1 cellular context compared by ENCODE assay signal in genomic region chr4:76704133-76704881, GRCh38.
TF ChIP-seq lines count a peak whose summit lies in the region.

No MANE protein-coding gene starts in this region.

TF ChIP-seq in K562, 482 proteins besides CTCF, POLR2A, EP300 and RAD21 (continued from another document):
- TF ChIP-seq HMGXB4 (CRISPR knock-in tag; IDR thresholded peaks at IDR 0.05) = no peak
